In genomic region chr10:79528261-79528660, GRCh38 we compare ENCODE assay signal across 4 cellular contexts. TPM values are rescaled to one million over a fixed set of nuclear protein-coding genes. Genes with fewer than 3 reads are reported as not detected.
"Had no signal": no experiment of that assay in that cellular context is flagged by ENCODE, and none has a peak within 500 bp of the region (broad histone marks: within the 10 kb centered on the region; RNA-seq: fewer than 3 reads in every experiment).

No MANE protein-coding gene starts in this region.

RNA-seq across cellular contexts. Expression of gene SFTPA2, which starts 31.9 kb away (rescaled TPM):
- total RNA-seq: GM23338, H1, H9 had no signal
- polyA plus RNA-seq: GM23338, H1, IgD-negative memory B cell had no signal
